In genomic region chr21:38852708-38853107, GRCh38 we compare ENCODE assay signal across 13 cellular contexts. TPM values are rescaled to one million over a fixed set of nuclear protein-coding genes. Genes with fewer than 3 reads are reported as not detected.
DNase-seq lines count a peak whose midpoint lies in the region; ATAC-seq and TF ChIP-seq lines count a peak whose summit lies in the region.
"Had no signal": no experiment of that assay in that cellular context is flagged by ENCODE, and none has a peak within 500 bp of the region (broad histone marks: within the 10 kb centered on the region; RNA-seq: fewer than 3 reads in every experiment).

No MANE protein-coding gene starts in this region.

- H3K4me1 Mint-ChIP-seq in stimulated activated naive CD8-positive, alpha-beta T cell treated with anti-CD3 and anti-CD28 coated beads, Interleukin-15, amount 100 ng/mL, for 72 hours = no peaks in the 10 kb centered on the region

- H3K9me3 ChIP-seq in esophagus squamous epithelium = no peaks in the 10 kb centered on the region

- in situ Hi-C loops in brain microvascular endothelial cell (cut with HindIII; ENCODE audit: low pct_ligation_motif_present, low sequenced_read_pairs) = no loop called here

- H3K4me1 ChIP-seq in esophagus squamous epithelium = peaks cover 9 to 47% (median 17%) of the 10 kb centered on the region in 3 donors

- DNase-seq in stimulated activated naive CD8-positive, alpha-beta T cell treated with anti-CD3 and anti-CD28 coated beads, Interleukin-15, amount 100 ng/mL, for 72 hours = no peak
- DNase-seq in stimulated activated naive CD8-positive, alpha-beta T cell treated with anti-CD3 and anti-CD28 coated beads, Interleukin-15, Interleukin-2, amounts not matched to agents 100 U/mL and 50 U/mL, for 24 hours = no peak
- no peak for DNase-seq in brain microvascular endothelial cell
- DNase-seq in esophagus squamous epithelium (lab: John Stamatoyannopoulos, UW) = no peak
- no peak for DNase-seq in NCI-H526 (lab: John Stamatoyannopoulos, UW)
- no peak for DNase-seq in substantia nigra (lab: John Stamatoyannopoulos, UW)
- DNase-seq: COR-L47, H7, NCI-H2171 treated with DMSO at 0.1 percent for 48 hours, NCI-H446 treated with DMSO at 0.1 percent for 48 hours had no signal

- no peak for TF ChIP-seq POLR2A in esophagus squamous epithelium (IDR thresholded peaks at IDR 0.05)

- TF ChIP-seq CTCF in brain microvascular endothelial cell (IDR thresholded peaks at IDR 0.05; ENCODE audit: low read depth, low read length, missing control alignments) (no peak), esophagus squamous epithelium (IDR thresholded peaks at IDR 0.05) (no peak)

- intact Hi-C loops in esophagus squamous epithelium (cut with DNase I) = no loop called here

- H3K27me3 ChIP-seq in brain microvascular endothelial cell (replicated peaks) (no peaks in the 10 kb centered on the region), esophagus squamous epithelium (no peaks in the 10 kb centered on the region)

- H3K27me3 Mint-ChIP-seq in stimulated activated naive CD8-positive, alpha-beta T cell treated with anti-CD3 and anti-CD28 coated beads, Interleukin-15, amount 100 ng/mL, for 72 hours = no peaks in the 10 kb centered on the region

- H3K4me3 ChIP-seq in brain microvascular endothelial cell (ENCODE audit: low read depth, low read length) = no peak overlapping the region
- H3K4me3 ChIP-seq in esophagus squamous epithelium = no peak overlapping the region

- no peak for ATAC-seq in stimulated activated naive CD8-positive, alpha-beta T cell treated with anti-CD3 and anti-CD28 coated beads, Interleukin-15, amount 100 ng/mL, for 72 hours
- ATAC-seq in stimulated activated naive CD8-positive, alpha-beta T cell treated with anti-CD3 and anti-CD28 coated beads, Interleukin-15, Interleukin-2, amounts not matched to agents 100 U/mL and 50 U/mL, for 24 hours = no peak
- ATAC-seq in GM21367 (IDR thresholded peaks at IDR 0.05; ENCODE audit: unreplicated experiment) = no peak
- ATAC-seq in HG03280 (IDR thresholded peaks at IDR 0.05; ENCODE audit: unreplicated experiment) = no peak
- ATAC-seq: Right ventricle myocardium inferior had no signal

- 52 to 69% methylated on average over 3 of the region's 3 CpGs for WGBS in esophagus squamous epithelium, 2 donors

- H3K27ac ChIP-seq in brain microvascular endothelial cell (peak overlapping the region; percentile 17), esophagus squamous epithelium (peak overlapping the region in 3 of 4 donors; percentile 19 to 47 (median 36)), substantia nigra (ENCODE audit: low read depth, low read length, poor library complexity, severe bottlenecking) (no peak overlapping the region)

- no peaks in the 10 kb centered on the region for H3K9me3 Mint-ChIP-seq in stimulated activated naive CD8-positive, alpha-beta T cell treated with anti-CD3 and anti-CD28 coated beads, Interleukin-15, amount 100 ng/mL, for 72 hours

- no peak overlapping the region for H3K4me3 Mint-ChIP-seq in stimulated activated naive CD8-positive, alpha-beta T cell treated with anti-CD3 and anti-CD28 coated beads, Interleukin-15, amount 100 ng/mL, for 72 hours

- peak overlapping the region; percentile 45 to 89 for H3K27ac Mint-ChIP-seq in stimulated activated naive CD8-positive, alpha-beta T cell treated with anti-CD3 and anti-CD28 coated beads, Interleukin-15, amount 100 ng/mL, for 72 hours

- H3K36me3 ChIP-seq in brain microvascular endothelial cell (replicated peaks) = no peaks in the 10 kb centered on the region
- H3K36me3 ChIP-seq in esophagus squamous epithelium = no peaks in the 10 kb centered on the region

RNA-seq across cellular contexts. Expression of gene ETS2, which starts 47.0 kb away (rescaled TPM):
- total RNA-seq in esophagus squamous epithelium = 100 to 1,000 TPM in 1 of 4 donors, 10 to 100 TPM in 3; 67.5 to 118 (median 78.8) TPM
